In the genomic region with DNA sequence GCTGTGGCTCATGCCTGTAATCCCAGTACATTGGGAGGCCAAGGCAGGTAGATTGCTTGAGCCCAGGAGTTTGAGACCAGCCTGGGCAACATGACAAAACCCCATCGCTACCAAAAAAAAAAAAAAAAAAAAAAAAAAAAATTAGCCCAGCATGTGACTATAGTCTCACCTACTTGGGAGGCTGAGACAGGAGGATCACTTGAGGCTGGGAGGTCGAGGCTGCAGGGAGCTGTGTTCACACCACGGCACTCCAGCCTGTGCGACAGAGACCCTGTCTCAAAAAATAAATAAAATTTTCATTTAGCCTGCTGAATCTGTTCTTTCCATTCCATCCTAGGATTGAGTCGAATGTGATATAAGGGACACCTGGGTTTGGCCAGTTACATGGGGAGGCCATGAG, we compare ENCODE assay signal across 26 cellular contexts. TPM values are rescaled to one million over a fixed set of nuclear protein-coding genes. Genes with fewer than 3 reads are reported as not detected.
A peak's percentile ranks its signal among the peaks of the same experiment; 100 is the strongest.
DNase-seq lines count a peak whose midpoint lies in the region; ATAC-seq and TF ChIP-seq lines count a peak whose summit lies in the region.
"Had no signal": no experiment of that assay in that cellular context is flagged by ENCODE, and none has a peak within 500 bp of the region (broad histone marks: within the 10 kb centered on the region; RNA-seq: fewer than 3 reads in every experiment).

No MANE protein-coding gene starts in this region.

- in situ Hi-C loops in GM23248 (cut with MboI): no loop called here

- no peak for DNase-seq in GM23248
- no peak for DNase-seq in RWPE2 (ENCODE audit: low spot score)
- DNase-seq in mesothelial cell of epicardium (ENCODE audit: low spot score in 2 of 2, unreplicated experiment in 2 of 2): no peak
- DNase-seq in occipital lobe (lab: John Stamatoyannopoulos, UW): no peak
- no peak for DNase-seq in NCI-H748 treated with DMSO at 0.1 percent for 48 hours (lab: John Stamatoyannopoulos, UW)
- DNase-seq: activated CD4-positive, alpha-beta T cell treated with anti-CD3 and anti-CD28 coated beads for 48 hours; activated effector memory CD4-positive, alpha-beta T cell treated with Interleukin-2 at 50 U/mL for 16 hours; activated naive CD8-positive, alpha-beta T cell treated with anti-CD3 and anti-CD28 coated beads for 36 hours; COR-L47; effector CD8-positive, alpha-beta T cell; head of caudate nucleus; left ventricle myocardium superior; midbrain; natural killer cell; NCI-H1048; NCI-H1694; stimulated activated naive CD4-positive, alpha-beta T cell treated with Interleukin-2 at 50 U/mL for 16 hours; T-helper 9 cell had no signal

- H3K9me3 ChIP-seq in GM23248 (ENCODE audit: low read depth): no peaks in the 10 kb centered on the region
- no peaks in the 10 kb centered on the region for H3K9me3 ChIP-seq in RWPE2 (ENCODE audit: severe bottlenecking)
- peaks cover 0 to 5% of the 10 kb centered on the region in 2 donors for H3K9me3 ChIP-seq in stomach smooth muscle (ENCODE audit: control insufficient read depth in 2 of 2, low read length in 2 of 2)
- H3K9me3 ChIP-seq: SJSA1, thoracic aorta had no signal

- peaks cover 84% of the 10 kb centered on the region for H3K79me2 ChIP-seq in GM23248 (ENCODE audit: insufficient read depth)

- H3K4me1 Mint-ChIP-seq in mesothelial cell of epicardium: peaks cover 57% of the 10 kb centered on the region
- H3K4me1 Mint-ChIP-seq: activated naive CD8-positive, alpha-beta T cell treated with anti-CD3 and anti-CD28 coated beads for 36 hours; natural killer cell had no signal

- H3K36me3 ChIP-seq in GM23248 (ENCODE audit: low read depth): no peaks in the 10 kb centered on the region; the same call in none of the 2 replicates
- no peaks in the 10 kb centered on the region for H3K36me3 ChIP-seq in RWPE2 (ENCODE audit: low read depth)
- H3K36me3 ChIP-seq in stomach smooth muscle (ENCODE audit: control insufficient read depth in 2 of 2, insufficient read depth in 2 of 2, low read length in 2 of 2): peaks cover 15 to 19% of the 10 kb centered on the region in 2 donors
- H3K36me3 ChIP-seq: BLaER1 treated with 17β-estradiol and CSF1 and Interleukin-3, amounts not matched to agents 10 nM and 100 nM; thoracic aorta had no signal

- WGBS in GM23248 (ENCODE audit: low coverage in 1 of 2, low lambda C conversion rate in 2 of 2, missing lambda C conversion rate in 2 of 2), 2 experiments: 98 to 100% methylated on average over 4 to 5 of the region's 5 CpGs

- H3K9me3 Mint-ChIP-seq in mesothelial cell of epicardium: peaks cover 16% of the 10 kb centered on the region

- H3K4me3 ChIP-seq in GM23248: no peak overlapping the region
- no peak overlapping the region for H3K4me3 ChIP-seq in RWPE2 (ENCODE audit: severe bottlenecking)
- H3K4me3 ChIP-seq in stomach smooth muscle (ENCODE audit: low read length in 2 of 2): no peak overlapping the region
- H3K4me3 ChIP-seq: BLaER1 treated with 17β-estradiol and CSF1 and Interleukin-3, amounts not matched to agents 10 nM and 100 nM; K562; SJSA1 had no signal

- H3K4me1 ChIP-seq in GM23248 (ENCODE audit: insufficient read depth) (peaks cover 25% of the 10 kb centered on the region), RWPE2 (ENCODE audit: insufficient read depth, poor library complexity, severe bottlenecking) (peaks cover 11% of the 10 kb centered on the region), stomach smooth muscle (ENCODE audit: control insufficient read depth, insufficient read depth, low read length) (peaks cover 38% of the 10 kb centered on the region)
- H3K4me1 ChIP-seq: BLaER1 treated with 17β-estradiol and CSF1 and Interleukin-3, amounts not matched to agents 10 nM and 100 nM had no signal

- H4K20me1 ChIP-seq in GM23248 (ENCODE audit: insufficient read depth): no peaks in the 10 kb centered on the region
- H4K20me1 ChIP-seq: BLaER1 treated with 17β-estradiol and CSF1 and Interleukin-3, amounts not matched to agents 10 nM and 100 nM had no signal

- H3K4me2 ChIP-seq in GM23248 (ENCODE audit: unreplicated experiment): peak overlapping the region; percentile 60
- H3K4me2 ChIP-seq: BLaER1 treated with 17β-estradiol and CSF1 and Interleukin-3, amounts not matched to agents 10 nM and 100 nM had no signal

- H3K9ac ChIP-seq in GM23248 (no peak overlapping the region), stomach smooth muscle (ENCODE audit: low read length in 2 of 2) (no peak overlapping the region)
- H3K9ac ChIP-seq: BLaER1 treated with 17β-estradiol and CSF1 and Interleukin-3, amounts not matched to agents 10 nM and 100 nM had no signal

- ATAC-seq in RWPE2 (ENCODE audit: low read depth): no peak
- ATAC-seq in GM18520 (IDR thresholded peaks at IDR 0.05; ENCODE audit: unreplicated experiment): no peak
- ATAC-seq: K562, natural killer cell had no signal

- H3K27ac Mint-ChIP-seq in mesothelial cell of epicardium: peak overlapping the region; percentile 97
- H3K27ac Mint-ChIP-seq: activated naive CD8-positive, alpha-beta T cell treated with anti-CD3 and anti-CD28 coated beads for 36 hours; natural killer cell had no signal

- no peak overlapping the region for H2AFZ ChIP-seq in GM23248

- no peaks in the 10 kb centered on the region for H3K27me3 Mint-ChIP-seq in mesothelial cell of epicardium (ENCODE audit: low read depth)

- H3K4me3 Mint-ChIP-seq in mesothelial cell of epicardium: no peak overlapping the region
- H3K4me3 Mint-ChIP-seq: activated naive CD8-positive, alpha-beta T cell treated with anti-CD3 and anti-CD28 coated beads for 36 hours; natural killer cell had no signal

- no peak for TF ChIP-seq CTCF in RWPE2 (IDR thresholded peaks at IDR 0.05; ENCODE audit: poor library complexity, severe bottlenecking)
- TF ChIP-seq CTCF in mesothelial cell of epicardium (IDR thresholded peaks at IDR 0.05; ENCODE audit: unreplicated experiment): no peak

- H3K9me2 ChIP-seq in GM23248 (ENCODE audit: insufficient read depth): no peaks in the 10 kb centered on the region

- H3F3A ChIP-seq in GM23248 (ENCODE audit: insufficient read depth): peaks cover 13% of the 10 kb centered on the region; the same call in 1 of the 2 replicates

- H3K27ac ChIP-seq in GM23248 (peak overlapping the region; percentile 74; the same call in 1 of the 2 replicates), RWPE2 (ENCODE audit: poor library complexity, severe bottlenecking) (peak overlapping the region; percentile 68), stomach smooth muscle (ENCODE audit: low read length) (peak overlapping the region; percentile 84)
- H3K27ac ChIP-seq: BLaER1 treated with 17β-estradiol and CSF1 and Interleukin-3, amounts not matched to agents 10 nM and 100 nM had no signal

- no peaks in the 10 kb centered on the region for H3K27me3 ChIP-seq in GM23248 (replicated peaks; ENCODE audit: insufficient read depth)
- H3K27me3 ChIP-seq in RWPE2 (ENCODE audit: insufficient read depth, poor library complexity, severe bottlenecking): no peaks in the 10 kb centered on the region
- H3K27me3 ChIP-seq in stomach smooth muscle (ENCODE audit: control insufficient read depth in 1 of 2, insufficient read depth in 2 of 2, low read length in 2 of 2): no peaks in the 10 kb centered on the region
- H3K27me3 ChIP-seq: ascending aorta; BLaER1 treated with 17β-estradiol and CSF1 and Interleukin-3, amounts not matched to agents 10 nM and 100 nM; SJSA1 had no signal

- peaks cover 23% of the 10 kb centered on the region for H3K36me3 Mint-ChIP-seq in mesothelial cell of epicardium
- H3K36me3 Mint-ChIP-seq: natural killer cell had no signal

RNA-seq across cellular contexts. Expression of gene PRICKLE2, which starts 14.6 kb away (rescaled TPM):
- 19.6 and 24.8 TPM in 2 replicates for total RNA-seq in GM23248 (2014; rRNA removed; shearing (Covaris generic))
- polyA plus RNA-seq in GM23248 (2016; fragmentation: Nextera tagmentation; extraction: Ambion mirVana): 7.0 and 7.3 TPM in 2 replicates
- total RNA-seq in mesothelial cell of epicardium (41.3 to 46.2 TPM (median 43.2 TPM) in 3 replicates), occipital lobe (87.5 TPM)
- total RNA-seq: activated naive CD8-positive, alpha-beta T cell treated with anti-CD3 and anti-CD28 coated beads for 36 hours; NCI-H460 had no signal
- polyA plus RNA-seq: K562 had no signal
